24 cellular contexts compared by ENCODE assay signal in the genomic region with DNA sequence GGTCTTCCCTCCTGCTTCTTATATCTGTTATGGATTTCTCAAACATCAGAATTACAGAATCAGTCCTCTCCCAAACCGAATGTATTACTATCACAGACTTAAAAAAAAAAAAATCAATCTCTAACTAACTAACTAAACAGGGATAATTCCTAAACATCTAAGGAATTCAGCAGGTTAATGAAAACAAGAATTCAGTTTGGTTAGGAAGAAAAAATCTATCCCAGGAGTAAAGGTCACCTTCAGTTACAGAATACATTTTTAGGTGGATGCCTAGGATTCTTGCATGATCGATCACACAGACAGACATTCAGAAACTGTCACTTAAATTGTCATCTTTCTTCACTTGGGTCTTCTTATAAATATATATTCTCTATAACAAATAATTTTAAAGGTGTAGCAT. TPM values are rescaled to one million over a fixed set of nuclear protein-coding genes. Genes with fewer than 3 reads are reported as not detected.
A peak's percentile ranks its signal among the peaks of the same experiment; 100 is the strongest.
DNase-seq lines count a peak whose midpoint lies in the region; ATAC-seq, FAIRE-seq and TF ChIP-seq lines count a peak whose summit lies in the region.
"Had no signal": no experiment of that assay in that cellular context is flagged by ENCODE, and none has a peak within 500 bp of the region (broad histone marks: within the 10 kb centered on the region; RNA-seq: fewer than 3 reads in every experiment).

No MANE protein-coding gene starts in this region.

- H2AFZ ChIP-seq in SK-N-SH (ENCODE audit: low read depth) = no peak overlapping the region
- no peak overlapping the region for H2AFZ ChIP-seq in HepG2 (ENCODE audit: low read length)

- H3K27ac ChIP-seq in SK-N-SH (ENCODE audit: low read depth in 2 of 2, low read length in 1 of 2) (no peak overlapping the region; a peak in 1 of 4 replicates), VCaP (peak overlapping the region; percentile 58), HepG2 (ENCODE audit: extremely low read length, insufficient read depth, low read length) (peak overlapping the region; percentile 69)
- H3K27ac ChIP-seq: 22Rv1, heart left ventricle, psoas muscle, testis had no signal

- H3K36me3 ChIP-seq in SK-N-SH (replicated peaks in 1 of 2; ENCODE audit: control insufficient read depth in 1 of 2, insufficient read depth in 2 of 2, low read length in 1 of 2) (peaks cover 24 to 33% of the 10 kb centered on the region in 2 experiments), HepG2 (replicated peaks in 1 of 2; ENCODE audit: control insufficient read depth in 1 of 2, insufficient read depth in 2 of 2, low read length in 2 of 2) (peaks cover 2 to 38% of the 10 kb centered on the region in 2 experiments; a peak in 2 of 5 replicates)

- TF ChIP-seq POLR2A in HepG2 (IDR thresholded peaks at IDR 0.05; ENCODE audit: insufficient read depth in 1 of 2, low read depth in 2 of 2, low read length in 2 of 2) (no peak), GM18505 (IDR thresholded peaks at IDR 0.05; ENCODE audit: borderline replicate concordance, extremely low read depth, insufficient read depth, insufficient read length) (no peak)

- no peak for TF ChIP-seq EP300 in SK-N-SH (IDR thresholded peaks at IDR 0.05; ENCODE audit: borderline replicate concordance in 1 of 2, low read depth in 1 of 2, low read length in 1 of 2)
- TF ChIP-seq EP300 in HepG2 (IDR thresholded peaks at IDR 0.05; ENCODE audit: low read depth in 2 of 2, low read length in 2 of 2) = peak in 1 of 2 experiments; percentile 86; a peak in 2 of 4 replicates
- TF ChIP-seq EP300 in HepG2 (CRISPR knock-in tag; IDR thresholded peaks at IDR 0.05; ENCODE audit: borderline replicate concordance) = no peak

- TF ChIP-seq CTCF in SK-N-SH (IDR thresholded peaks at IDR 0.05) (no peak), VCaP (conservative IDR thresholded peaks at IDR 0.05) (no peak), HepG2 (CRISPR knock-in tag; IDR thresholded peaks at IDR 0.05) (no peak)

- intact Hi-C loops in HepG2 (cut with micrococcal nuclease; ENCODE audit: unreplicated experiment) = loop anchor here (5.0 to 10.0 kb wide), 2 partner anchors 76 to 324 kb away; partner anchors contain the start of gene APBA1

- H3K9me3 ChIP-seq in SK-N-SH = no peaks in the 10 kb centered on the region
- H3K9me3 ChIP-seq in HepG2 (ENCODE audit: low read length) = no peaks in the 10 kb centered on the region
- H3K9me3 ChIP-seq: heart left ventricle, neutrophil, psoas muscle, testis had no signal

- H3K4me1 ChIP-seq in SK-N-SH (ENCODE audit: control insufficient read depth in 1 of 2, insufficient read depth in 2 of 2, low read depth in 1 of 2, low read length in 1 of 2) (peaks cover 2 to 6% of the 10 kb centered on the region in 2 experiments; a peak in 3 of 4 replicates), HepG2 (ENCODE audit: insufficient read depth, low read length) (peaks cover 79% of the 10 kb centered on the region)
- H3K4me1 ChIP-seq: testis had no signal

- H3K4me3 ChIP-seq in SK-N-SH (ENCODE audit: low read depth in 2 of 2, low read length in 1 of 2) (no peak overlapping the region), HepG2 (replicated peaks in 1 of 3; ENCODE audit: insufficient read depth in 1 of 3, low read depth in 2 of 3, low read length in 3 of 3) (peak overlapping the region in 1 of 3 experiments; percentile 19; a peak in 1 of 6 replicates)
- H3K4me3 ChIP-seq: heart left ventricle, psoas muscle, testis had no signal

- TF ChIP-seq RAD21 in SK-N-SH (IDR thresholded peaks at IDR 0.05; ENCODE audit: low read length) (no peak), HepG2 (CRISPR knock-in tag; IDR thresholded peaks at IDR 0.05) (no peak)

- H3K9ac ChIP-seq in SK-N-SH = no peak overlapping the region
- H3K9ac ChIP-seq in HepG2 (ENCODE audit: insufficient read depth, low read depth, low read length) = peak overlapping the region; percentile 6; the same call in 1 of the 2 replicates

- peak; percentile 48 for FAIRE-seq in HepG2 (lab: Jason Lieb, UNC)
- FAIRE-seq: urothelium cell line had no signal

- H3K79me2 ChIP-seq in SK-N-SH (ENCODE audit: insufficient read depth) (peaks cover 93% of the 10 kb centered on the region), HepG2 (ENCODE audit: insufficient read depth, low read length) (peaks cover 72% of the 10 kb centered on the region)

- H3K4me2 ChIP-seq in SK-N-SH (no peak overlapping the region), HepG2 (ENCODE audit: low read depth, low read length) (peak overlapping the region; percentile 36)

- 72% methylated on average over 2 of the region's 2 CpGs for WGBS in SK-N-SH (ENCODE audit: low lambda C conversion rate)
- WGBS in HepG2 (ENCODE audit: low lambda C conversion rate) = 3% methylated on average over 2 of the region's 2 CpGs

- H4K20me1 ChIP-seq in SK-N-SH (ENCODE audit: insufficient read depth) = no peaks in the 10 kb centered on the region
- no peaks in the 10 kb centered on the region for H4K20me1 ChIP-seq in HepG2 (ENCODE audit: insufficient read depth, low read length)

- POLR2A ChIA-PET in SK-N-SH (lab: Yijun Ruan, JAX) (no interaction called here), HepG2 (lab: Yijun Ruan, JAX) (interaction anchor here (1.6 to 4.2 kb wide), 2 partner anchors 11 to 76 kb away, joined by 3 to 31 read pairs; partner anchors contain the start of genes APBA1 and PTAR1)

- ATAC-seq in SK-N-SH treated with all-trans-retinoic acid at 6 μM for 48 hours = no peak; the same call in 2 of the 3 replicates
- ATAC-seq in HepG2 = peak; percentile 82
- ATAC-seq in GM18505 (IDR thresholded peaks at IDR 0.05; ENCODE audit: unreplicated experiment) = no peak
- ATAC-seq: activated T-cell treated with anti-CD3 and anti-CD28 coated beads, Interleukin-2, amount 50 U/mL, for 4 hours; esophagus mucosa; heart left ventricle; psoas muscle; stimulated activated naive CD8-positive, alpha-beta T cell treated with anti-CD3 and anti-CD28 coated beads, Interleukin-15, Interleukin-2, amounts not matched to agents 100 U/mL and 50 U/mL, for 24 hours had no signal

- no peak for DNase-seq in SK-N-SH
- DNase-seq in HepG2 (ENCODE audit: low spot score) = peak; percentile 81
- no peak for DNase-seq in medulla oblongata (ENCODE audit: extremely low spot score)
- DNase-seq in DMS114 treated with DMSO at 0.1 percent for 48 hours (lab: John Stamatoyannopoulos, UW; ENCODE audit: unreplicated experiment) = no peak
- no peak for DNase-seq in activated CD4-positive, CD25-positive, alpha-beta regulatory T cell (lab: John Stamatoyannopoulos, UW)
- DNase-seq: activated CD4-positive, alpha-beta T cell treated with anti-CD3 and anti-CD28 coated beads for 48 hours; activated T-cell treated with anti-CD3 and anti-CD28 coated beads, Interleukin-2, amount 50 U/mL, for 4 hours; DMS79; foreskin fibroblast; heart left ventricle; kidney glomerular epithelial cell; NCI-H1092; NCI-H1694 treated with DMSO at 0.1 percent for 48 hours; NCI-H510A; psoas muscle; stimulated activated naive CD8-positive, alpha-beta T cell treated with anti-CD3 and anti-CD28 coated beads, Interleukin-15, Interleukin-2, amounts not matched to agents 100 U/mL and 50 U/mL, for 24 hours; testis had no signal

- H3F3A ChIP-seq in SK-N-SH (replicated peaks; ENCODE audit: insufficient read depth) = no peaks in the 10 kb centered on the region

- H3K27me3 ChIP-seq in SK-N-SH (ENCODE audit: insufficient read depth) (no peaks in the 10 kb centered on the region), HepG2 (ENCODE audit: control insufficient read depth in 1 of 2, insufficient read depth in 2 of 2, low read length in 2 of 2) (no peaks in the 10 kb centered on the region)
- H3K27me3 ChIP-seq: heart left ventricle, neutrophil, testis had no signal

- H3K9me2 ChIP-seq in SK-N-SH = no peaks in the 10 kb centered on the region

- in situ Hi-C loops in HepG2 (cut with HindIII; ENCODE audit: extremely low pct_ligation_motif_present, low pct_unique_long_range_greater_than_20kb) = no loop called here

- no TSS peak for BruUV-seq in HepG2 (replicated peaks; lab: Mats Ljungman, UMichigan)

- CTCF ChIA-PET in SK-N-SH (lab: Yijun Ruan, JAX) = no interaction called here
- CTCF ChIA-PET in HepG2 (lab: Yijun Ruan, JAX; ENCODE audit: low intra/inter-chr PET ratio, low total read pairs) = no interaction called here

TF ChIP-seq in SK-N-SH, 30 proteins besides CTCF, POLR2A, EP300 and RAD21 (continues in another document):
- TF ChIP-seq RCOR1 (IDR thresholded peaks at IDR 0.05; ENCODE audit: low read length) = no peak

RNA-seq across cellular contexts. Expression of gene PTAR1, which starts 11.5 kb away (rescaled TPM):
- polyA plus RNA-seq in SK-N-SH (2012; rRNA removed) = 4.7 and 7.8 TPM in 2 replicates
- polyA plus RNA-seq in SK-N-SH (2012; cell fraction: cytosol; rRNA removed) = 7.3 and 7.7 TPM in 2 replicates
- 7.9 and 16.5 TPM in 2 replicates for polyA plus RNA-seq in SK-N-SH (2012; cell fraction: nucleus; rRNA removed)
- total RNA-seq in HepG2 (2016; rRNA removed; fragmentation: Illumina TruSeq; extraction: Trizol) = 42.1 and 58.0 TPM in 2 replicates
- total RNA-seq in HepG2 (2016; cell fraction: cytosol; rRNA removed; fragmentation: Illumina TruSeq; extraction: Trizol; ENCODE audit: low read depth) = 11.4 and 11.5 TPM in 2 replicates
- total RNA-seq in HepG2 (2016; cell fraction: insoluble cytoplasmic fraction; rRNA removed; fragmentation: Illumina TruSeq; extraction: Trizol) = 43.2 and 58.9 TPM in 2 replicates
- total RNA-seq in HepG2 (2016; cell fraction: membrane; rRNA removed; fragmentation: Illumina TruSeq; extraction: Trizol) = 18.8 and 19.1 TPM in 2 replicates
- total RNA-seq in HepG2 (2016; cell fraction: nucleus; rRNA removed; fragmentation: Illumina TruSeq; extraction: Trizol) = 84.8 and 87.1 TPM in 2 replicates
- polyA plus RNA-seq in HepG2 (2011; rRNA removed) = 19.8 and 26.5 TPM in 2 replicates
- 5.7 and 8.5 TPM in 2 replicates for polyA plus RNA-seq in HepG2 (2011; cell fraction: cytosol; rRNA removed)
- polyA plus RNA-seq in HepG2 (2011; cell fraction: nucleus; rRNA removed) = 47.8 and 47.9 TPM in 2 replicates
- polyA plus RNA-seq in HepG2 (2012) = 24.2 and 28.4 TPM in 2 replicates
- polyA plus RNA-seq in HepG2 (2016; cell fraction: cytosol; fragmentation: Illumina TruSeq; extraction: Trizol; ENCODE audit: low read depth) = 6.5 and 7.0 TPM in 2 replicates
- 15.3 and 19.3 TPM in 2 replicates for polyA plus RNA-seq in HepG2 (2016; cell fraction: insoluble cytoplasmic fraction; fragmentation: Illumina TruSeq; extraction: Trizol; ENCODE audit: low read depth)
- polyA plus RNA-seq in HepG2 (2016; cell fraction: membrane; fragmentation: Illumina TruSeq; extraction: Trizol; ENCODE audit: low read depth) = 7.6 and 7.8 TPM in 2 replicates
- 41.5 and 44.9 TPM in 2 replicates for polyA plus RNA-seq in HepG2 (2016; cell fraction: nucleus; fragmentation: Illumina TruSeq; extraction: Trizol; ENCODE audit: insufficient read depth, low read depth)
- 28.0 and 32.7 TPM in 2 replicates for polyA minus RNA-seq in HepG2 (2011; rRNA and poly(A)+ RNA removed; ENCODE audit: low replicate concordance)
- 30.5 and 36.6 TPM in 2 replicates for polyA minus RNA-seq in HepG2 (2011; cell fraction: cytosol; rRNA and poly(A)+ RNA removed)
- 189 and 200 TPM in 2 replicates for polyA minus RNA-seq in HepG2 (2011; cell fraction: nucleus; rRNA and poly(A)+ RNA removed)

Comparison
In these comparisons a context has a peak if more than half of its experiments do, and no peak if none do; other contexts are left out.
1. H3K27ac ChIP-seq: peak in VCaP (single experiment) and HepG2 (single experiment); none in SK-N-SH (0 of 2).
2. Of the 25 proteins assayed by ChIP-seq in both HepG2 and SK-N-SH: peak only in HepG2: FOXJ3 and NFIC; only in SK-N-SH: PBX3; in both: none; in neither: 19; mixed calls (peak in some experiments, not most) for 3.